Comparison of ENCODE assay signal across 1 cellular context in genomic region chr6:99789767-99790166, GRCh38.
TF ChIP-seq lines count a peak whose summit lies in the region.

No MANE protein-coding gene starts in this region.

TF ChIP-seq in GM23338, 12 proteins besides CTCF, POLR2A, EP300 and RAD21 (continued from another document):
- TF ChIP-seq REST (IDR thresholded peaks at IDR 0.05; ENCODE audit: unreplicated experiment) (no peak), ZNF114 (CRISPR knock-in tag; IDR thresholded peaks at IDR 0.05) (no peak), ZNF331 (CRISPR knock-in tag; IDR thresholded peaks at IDR 0.05; ENCODE audit: low read depth) (no peak), ZNF462 (CRISPR knock-in tag; IDR thresholded peaks at IDR 0.05) (no peak), CREB1 (CRISPR knock-in tag; IDR thresholded peaks at IDR 0.05; ENCODE audit: low read depth) (no peak), ETS1 (IDR thresholded peaks at IDR 0.05) (no peak), NANOG (IDR thresholded peaks at IDR 0.05; ENCODE audit: borderline replicate concordance) (no peak), STAT1 (IDR thresholded peaks at IDR 0.05; ENCODE audit: unreplicated experiment) (no peak), JUNB (IDR thresholded peaks at IDR 0.05; ENCODE audit: unreplicated experiment) (no peak), POLR2AphosphoS5 (IDR thresholded peaks at IDR 0.05; ENCODE audit: low read depth) (no peak)
TF ChIP-seq in GM23338: peak in this region for 0.
